Comparison of ENCODE assay signal across 26 cellular contexts in genomic region chr5:115306011-115306530, GRCh38. TPM values are rescaled to one million over a fixed set of nuclear protein-coding genes. Genes with fewer than 3 reads are reported as not detected.
DNase-seq lines count a peak whose midpoint lies in the region; ATAC-seq, FAIRE-seq and TF ChIP-seq lines count a peak whose summit lies in the region.
"Had no signal": no experiment of that assay in that cellular context is flagged by ENCODE, and none has a peak within 500 bp of the region (broad histone marks: within the 10 kb centered on the region; RNA-seq: fewer than 3 reads in every experiment).

No MANE protein-coding gene starts in this region.

- TF ChIP-seq EP300 in H1 (IDR thresholded peaks at IDR 0.05; ENCODE audit: borderline replicate concordance in 1 of 2, low read depth in 2 of 2, low read length in 2 of 2), result no peak

- H2BK5ac ChIP-seq in H1 (ENCODE audit: low read depth, low read length), result no peak overlapping the region

- DNase-seq in GM12891 (ENCODE audit: insufficient read length, low spot score) (no peak), NCI-H1048 (lab: John Stamatoyannopoulos, UW) (peak; percentile 54), H1 (ENCODE audit: low read depth in 1 of 2, low spot score in 2 of 2) (no peak), mucosa of descending colon (peak in 2 of 3 donors; percentile 46 to 71), cardiac septum (ENCODE audit: low spot score) (no peak), NOMO-1 treated with DMSO at 0.1 percent for 48 hours (lab: John Stamatoyannopoulos, UW; ENCODE audit: unreplicated experiment) (no peak), RPMI8226 (no peak)
- DNase-seq: activated CD4-positive, alpha-beta T cell treated with anti-CD3 and anti-CD28 coated beads, Interleukin-2, amount 10 ng/mL, durations not matched to agents 24 days and 14 days; activated naive CD4-positive, alpha-beta T cell treated with Interleukin-2 at 50 U/mL for 16 hours; activated T-cell treated with anti-CD3 and anti-CD28 coated beads, Interleukin-2, amount 50 U/mL, for 48 hours; effector memory CD8-positive, alpha-beta T cell; KBM-7; mammary epithelial cell; naive B cell; NCI-H1436 treated with DMSO at 0.1 percent for 48 hours; NCI-H510A treated with DMSO at 0.1 percent for 48 hours; nucleus accumbens; stimulated activated CD4-positive, alpha-beta T cell treated with anti-CD3 and anti-CD28 coated beads, Interleukin-1b, Interleukin-23, amount 100 ng/mL, for 48 hours; substantia nigra; uterus had no signal

- POLR2A ChIA-PET in H1 (lab: Charles Lee; ENCODE audit: partially characterized antibody), result interaction anchor here (0.8 kb wide), 1 partner anchor 10 kb away, joined by 5 read pairs; the partner anchor contains the start of gene CCDC112

- no peak overlapping the region for H3K56ac ChIP-seq in H1 (replicated peaks; ENCODE audit: insufficient read length, low read depth, low read length)

- H4K20me1 ChIP-seq in H1 (replicated peaks in 1 of 2; ENCODE audit: control insufficient read depth in 1 of 2, insufficient read depth in 2 of 2, low read length in 2 of 2), result no peaks in the 10 kb centered on the region

- H3K9ac ChIP-seq in H1 (replicated peaks in 1 of 4; ENCODE audit: extremely low read depth in 1 of 4, low read depth in 3 of 4, low read length in 3 of 4), result no peak overlapping the region

- H2BK15ac ChIP-seq in H1 (ENCODE audit: low read length), result no peak overlapping the region

- no peak overlapping the region for H3K23ac ChIP-seq in H1 (ENCODE audit: insufficient read length)

- no peak overlapping the region for H4K5ac ChIP-seq in H1 (ENCODE audit: insufficient read length, low read depth, low read length)

- no peak for TF ChIP-seq RAD21 in H1 (IDR thresholded peaks at IDR 0.05 in 1 of 2, conservative IDR thresholded peaks at IDR 0.05 in 1 of 2; ENCODE audit: low read depth in 2 of 2, low read length in 2 of 2)

- H3K23me2 ChIP-seq in H1 (ENCODE audit: low read depth, low read length), result no peaks in the 10 kb centered on the region; the same call in 1 of the 2 replicates

- TF ChIP-seq POLR2A in GM12891 (IDR thresholded peaks at IDR 0.05; ENCODE audit: low read depth, low read length) (no peak), H1 (IDR thresholded peaks at IDR 0.05; ENCODE audit: control extremely low read depth in 1 of 2, low read depth in 2 of 2, low read length in 2 of 2) (no peak)

- FAIRE-seq in GM12891 (lab: Jason Lieb, UNC), result peak; percentile 51
- no peak for FAIRE-seq in H1 (lab: Jason Lieb, UNC)
- FAIRE-seq: GM19239 had no signal

- H4K8ac ChIP-seq in H1 (ENCODE audit: extremely low read depth, insufficient read depth, low read length), result no peak overlapping the region

- H3K36me3 ChIP-seq in H1 (ENCODE audit: control insufficient read depth in 2 of 4, insufficient read depth in 4 of 4, low read length in 3 of 4) (no peaks in the 10 kb centered on the region), mucosa of descending colon (ENCODE audit: low read depth) (no peaks in the 10 kb centered on the region)
- H3K36me3 ChIP-seq: gastroesophageal sphincter, uterus had no signal

- H2AFZ ChIP-seq in H1 (ENCODE audit: low read length), result no peak overlapping the region

- H3K9me3 ChIP-seq in H1 (ENCODE audit: insufficient read depth in 2 of 2, low read depth in 1 of 2, low read length in 1 of 2) (no peaks in the 10 kb centered on the region), mucosa of descending colon (no peaks in the 10 kb centered on the region)
- H3K9me3 ChIP-seq: gastroesophageal sphincter, uterus had no signal

- H2AK5ac ChIP-seq in H1 (ENCODE audit: low read depth, low read length), result no peak overlapping the region

- WGBS in H1 (ENCODE audit: extremely low coverage in 1 of 2, insufficient coverage in 1 of 2, insufficient read length in 1 of 2, insufficient replicate concordance in 2 of 2, low coverage in 1 of 2, low lambda C conversion rate in 2 of 2, missing lambda C conversion rate in 1 of 2), 2 experiments, result 100% methylated on average over 1 of the region's 1 CpG; no CpG with 5 or more reads in 1 of the 2 experiments

- H3K18ac ChIP-seq in H1 (ENCODE audit: extremely low read depth, low read length), result no peak overlapping the region

- ATAC-seq in mucosa of descending colon (peak; percentile 99), HG03135 (IDR thresholded peaks at IDR 0.05; ENCODE audit: unreplicated experiment) (no peak)
- ATAC-seq: effector memory CD8-positive, alpha-beta T cell; gastroesophageal sphincter; SK-N-SH treated with all-trans-retinoic acid at 6 μM for 48 hours had no signal

- CTCF ChIA-PET in H1 (lab: Charles Lee; ENCODE audit: partially characterized antibody), result interaction anchor here (1.1 to 8.9 kb wide), 2 partner anchors 268 to 533 kb away, joined by 3 to 138 read pairs; no protein-coding TSS in a partner anchor

- intact Hi-C loops in mucosa of descending colon (cut with DNase I, micrococcal nuclease), result loop anchor here in 1 of 2 donors (5.0 kb wide), 1 partner anchor 281 kb away; no protein-coding TSS in a partner anchor
- intact Hi-C loops in cardiac septum (cut with DNase I), result no loop called here

- H3K4me1 ChIP-seq in H1 (replicated peaks in 1 of 4; ENCODE audit: control insufficient read depth in 3 of 4, insufficient read depth in 4 of 4, low read length in 3 of 4) (peaks cover 0 to 5% (median 0%) of the 10 kb centered on the region in 4 experiments; a peak in 2 of 7 replicates), mucosa of descending colon (ENCODE audit: low read depth) (no peaks in the 10 kb centered on the region)
- H3K4me1 ChIP-seq: gastroesophageal sphincter, uterus had no signal

- no peak overlapping the region for H3K4me2 ChIP-seq in H1 (ENCODE audit: insufficient read depth in 1 of 2, low read depth in 2 of 2, low read length in 2 of 2)

- no peaks in the 10 kb centered on the region for H3K79me2 ChIP-seq in H1 (ENCODE audit: control insufficient read depth in 1 of 2, insufficient read depth in 2 of 2, low read length in 2 of 2)

- TF ChIP-seq CTCF in H1 (IDR thresholded peaks at IDR 0.05; ENCODE audit: control extremely low read depth in 1 of 3, insufficient read depth in 1 of 3, low read depth in 1 of 3, low read length in 3 of 3) (no peak), mucosa of descending colon (IDR thresholded peaks at IDR 0.05) (no peak)

- H2BK120ac ChIP-seq in H1 (replicated peaks; ENCODE audit: low read depth, low read length), result no peak overlapping the region

- H2BK12ac ChIP-seq in H1 (ENCODE audit: low read depth, low read length), result no peak overlapping the region

- no peaks in the 10 kb centered on the region for H3K79me1 ChIP-seq in H1 (ENCODE audit: low read depth, low read length)

- H3K14ac ChIP-seq in H1 (ENCODE audit: insufficient read length), result no peak overlapping the region

- H2BK20ac ChIP-seq in H1 (ENCODE audit: low read length), result no peak overlapping the region

- H3K4me3 ChIP-seq in H1 (ENCODE audit: extremely low read depth in 1 of 4, insufficient read depth in 2 of 4, low read depth in 3 of 4, low read length in 4 of 4), result no peak overlapping the region
- H3K4me3 ChIP-seq in mucosa of descending colon, result no peak overlapping the region
- H3K4me3 ChIP-seq: gastroesophageal sphincter, skin epidermis, uterus had no signal

- no peak overlapping the region for H3K4ac ChIP-seq in H1 (replicated peaks; ENCODE audit: insufficient read length, low read depth, low read length)

- no peak overlapping the region for H3K27ac ChIP-seq in H1 (ENCODE audit: low read depth, low read length)
- H3K27ac ChIP-seq: gastroesophageal sphincter, RWPE1, skin epidermis, uterus had no signal

- no peak overlapping the region for H4K91ac ChIP-seq in H1 (replicated peaks; ENCODE audit: insufficient read length, low read length)

- no peaks in the 10 kb centered on the region for H3K27me3 ChIP-seq in H1 (replicated peaks in 1 of 4; ENCODE audit: control insufficient read depth in 3 of 4, extremely low read depth in 1 of 4, insufficient read depth in 3 of 4, low read length in 3 of 4)
- H3K27me3 ChIP-seq: gastroesophageal sphincter, uterus had no signal

TF ChIP-seq in GM12891, 5 proteins besides CTCF, POLR2A, EP300 and RAD21 (continues in another document):
- TF ChIP-seq SPI1 (IDR thresholded peaks at IDR 0.05; ENCODE audit: low read depth, low read length), result no peak
- TF ChIP-seq POLR2AphosphoS5 (IDR thresholded peaks at IDR 0.05; ENCODE audit: low read depth, low read length), result no peak
- no peak for TF ChIP-seq TAF1 (IDR thresholded peaks at IDR 0.05; ENCODE audit: low read depth, low read length)
- no peak for TF ChIP-seq POU2F2 (IDR thresholded peaks at IDR 0.05; ENCODE audit: low read depth, low read length)

TF ChIP-seq in H1, 55 proteins besides CTCF, POLR2A, EP300 and RAD21:
- peak; percentile 76 for TF ChIP-seq SRF (IDR thresholded peaks at IDR 0.05; ENCODE audit: low read depth, low read length)
- no peak for TF ChIP-seq CHD2 (IDR thresholded peaks at IDR 0.05; ENCODE audit: low read length)

RNA-seq across cellular contexts. Expression of gene CCDC112, which starts 9.6 kb away (rescaled TPM):
- 2.8 TPM for polyA plus RNA-seq in GM12891 (2012; ENCODE audit: low read depth, missing spikeins)
- 13.2 and 15.6 TPM in 2 replicates for total RNA-seq in H1 (2021; fragmentation: NEBNext Ultra II Directional; extraction: Animal tissue kit (Norgen Biotek cat#: 25700))
- polyA plus RNA-seq in H1 (2011; rRNA removed), result 3.3 and 3.7 TPM in 2 replicates
- polyA plus RNA-seq in H1 (2011; cell fraction: cytosol; rRNA removed), result 5.2 TPM
- 1.5 TPM for polyA plus RNA-seq in H1 (2011; cell fraction: nucleus; rRNA removed)
- 4.5 to 13.6 TPM (median 5.8 TPM) in 4 replicates for polyA plus RNA-seq in H1 (2012, experiment 1 of 2)
- 1.2 TPM for polyA plus RNA-seq in H1 (2012, experiment 2 of 2)
- polyA plus RNA-seq in H1 (2013, experiment 1 of 2), result 54.4 TPM
- polyA plus RNA-seq in H1 (2013, experiment 2 of 2), result 49.7 TPM
- polyA minus RNA-seq in H1 (2011; rRNA and poly(A)+ RNA removed), result 0.66 and 1.1 TPM in 2 replicates
- 2.9 TPM for polyA minus RNA-seq in H1 (2011; cell fraction: cytosol; rRNA and poly(A)+ RNA removed)
- 8.0 TPM for polyA minus RNA-seq in H1 (2011; cell fraction: nucleus; rRNA and poly(A)+ RNA removed)
- total RNA-seq in mucosa of descending colon, result 10 to 100 TPM in 1 of 3 donors, 1 to 10 TPM in 2; 9.1 to 11.5 (median 9.2) TPM
- 5.9 TPM for total RNA-seq in cardiac septum

RNA-seq across cellular contexts. Expression of gene PGGT1B, which starts 43.4 kb away (rescaled TPM):
- polyA plus RNA-seq in GM12891 (2012; ENCODE audit: low read depth, missing spikeins), result 12.4 TPM
- total RNA-seq in H1 (2021; fragmentation: NEBNext Ultra II Directional; extraction: Animal tissue kit (Norgen Biotek cat#: 25700)), result 43.1 and 43.3 TPM in 2 replicates
- polyA plus RNA-seq in H1 (2011; rRNA removed), result 1.9 and 2.3 TPM in 2 replicates
- 1.2 TPM for polyA plus RNA-seq in H1 (2011; cell fraction: cytosol; rRNA removed)
- 2.8 TPM for polyA plus RNA-seq in H1 (2011; cell fraction: nucleus; rRNA removed)
- polyA plus RNA-seq in H1 (2012, experiment 1 of 2), result 15.2 to 28.7 TPM (median 18.3 TPM) in 4 replicates
- polyA plus RNA-seq in H1 (2012, experiment 2 of 2), result 1.0 TPM
- 7.3 TPM for polyA plus RNA-seq in H1 (2013, experiment 1 of 2)
- polyA plus RNA-seq in H1 (2013, experiment 2 of 2), result 7.5 TPM
- 17.0 TPM in 2 replicates for polyA minus RNA-seq in H1 (2011; rRNA and poly(A)+ RNA removed)
- 7.4 TPM for polyA minus RNA-seq in H1 (2011; cell fraction: cytosol; rRNA and poly(A)+ RNA removed)
- 31.3 TPM for polyA minus RNA-seq in H1 (2011; cell fraction: nucleus; rRNA and poly(A)+ RNA removed)
- total RNA-seq in mucosa of descending colon (10 to 100 TPM; 62.1 to 75.8 (median 72.6) TPM), cardiac septum (24.7 TPM)

Comparison
In these comparisons a context has a peak if more than half of its experiments do, and no peak if none do; other contexts are left out.
1. DNase-seq: peak in NCI-H1048 (single experiment) and mucosa of descending colon (2 of 3); none in GM12891 (single experiment), H1 (0 of 2), cardiac septum (single experiment), NOMO-1 treated with DMSO at 0.1 percent for 48 hours (single experiment) and RPMI8226 (single experiment).